1 cellular context compared by ENCODE assay signal in the genomic region with DNA sequence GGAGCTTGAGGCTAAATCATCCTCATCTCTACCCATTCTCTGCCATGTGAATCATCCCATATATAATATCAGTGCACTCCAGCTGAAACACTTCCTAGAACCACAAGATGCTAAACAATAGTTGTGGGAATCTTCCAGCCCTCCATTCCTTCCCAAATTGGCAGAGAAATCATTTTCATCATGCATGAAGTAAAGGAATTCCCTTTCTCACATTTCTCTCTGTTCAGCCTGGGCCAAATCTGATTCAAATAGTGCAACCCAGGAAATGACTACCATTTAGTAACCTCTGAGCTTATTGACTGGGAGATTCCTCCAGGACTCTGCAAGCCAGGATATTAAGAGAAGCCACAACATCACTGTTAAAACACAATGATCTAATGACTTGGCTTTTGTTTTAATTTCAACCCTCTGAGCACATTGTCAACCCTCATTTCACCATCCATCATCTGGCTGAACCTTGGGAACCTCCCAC.
TF ChIP-seq lines count a peak whose summit lies in the region.

No MANE protein-coding gene starts in this region.

TF ChIP-seq in WTC11, 78 proteins besides CTCF, POLR2A, EP300 and RAD21 (continued from another document):
- TF ChIP-seq, protein P1, sequence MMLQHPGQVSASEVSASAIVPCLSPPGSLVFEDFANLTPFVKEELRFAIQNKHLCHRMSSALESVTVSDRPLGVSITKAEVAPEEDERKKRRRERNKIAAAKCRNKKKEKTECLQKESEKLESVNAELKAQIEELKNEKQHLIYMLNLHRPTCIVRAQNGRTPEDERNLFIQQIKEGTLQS (CRISPR knock-in tag; conservative IDR thresholded peaks at IDR 0.05), result no peak
